9 cellular contexts compared by ENCODE assay signal in genomic region chr16:27242398-27242797, GRCh38. TPM values are rescaled to one million over a fixed set of nuclear protein-coding genes. Genes with fewer than 3 reads are reported as not detected.
DNase-seq lines count a peak whose midpoint lies in the region; ATAC-seq and TF ChIP-seq lines count a peak whose summit lies in the region.
"Had no signal": no experiment of that assay in that cellular context is flagged by ENCODE, and none has a peak within 500 bp of the region (broad histone marks: within the 10 kb centered on the region; RNA-seq: fewer than 3 reads in every experiment).

No MANE protein-coding gene starts in this region.

- peaks cover 72% of the 10 kb centered on the region for H3K4me1 Mint-ChIP-seq in chondrocyte (ENCODE audit: low read depth)
- peaks cover 55 to 61% of the 10 kb centered on the region in 2 donors for H3K4me1 Mint-ChIP-seq in natural killer cell treated with Interleukin-12 subunit alpha and Interleukin-12 subunit beta and Interleukin-15 and Interleukin-18, amount 100 ng/mL, for 72 hours (ENCODE audit: low read depth in 2 of 2)

- TF ChIP-seq CTCF in right atrium auricular region (IDR thresholded peaks at IDR 0.05): no peak
- TF ChIP-seq CTCF in chondrocyte (IDR thresholded peaks at IDR 0.05): no peak

- H3K36me3 ChIP-seq in right atrium auricular region (no peaks in the 10 kb centered on the region), aorta (ENCODE audit: control insufficient read depth in 1 of 2, insufficient read depth in 2 of 2, low read length in 1 of 2) (no peaks in the 10 kb centered on the region)

- H3K27ac Mint-ChIP-seq in chondrocyte (ENCODE audit: unreplicated experiment): peak overlapping the region; percentile 99
- H3K27ac Mint-ChIP-seq in natural killer cell treated with Interleukin-12 subunit alpha and Interleukin-12 subunit beta and Interleukin-15 and Interleukin-18, amount 100 ng/mL, for 72 hours: peak overlapping the region; percentile 85 to 93

- H3K27ac ChIP-seq in right atrium auricular region: peak overlapping the region; percentile 71 to 72
- peak overlapping the region; percentile 32 to 78 for H3K27ac ChIP-seq in aorta (ENCODE audit: low read depth in 1 of 2, low read length in 2 of 2)

- intact Hi-C loops in Right ventricle myocardium inferior (cut with DNase I) (loop anchor here (5.0 kb wide), 1 partner anchor 75 kb away; no protein-coding TSS in a partner anchor), aorta (cut with DNase I) (loop anchor here (5.0 kb wide), 2 partner anchors 70 to 75 kb away; partner anchors contain the start of gene IL4R (in 1 of the 2))

- H3K36me3 Mint-ChIP-seq in chondrocyte (ENCODE audit: low read depth): no peaks in the 10 kb centered on the region
- no peaks in the 10 kb centered on the region for H3K36me3 Mint-ChIP-seq in natural killer cell treated with Interleukin-12 subunit alpha and Interleukin-12 subunit beta and Interleukin-15 and Interleukin-18, amount 100 ng/mL, for 72 hours

- H3K27me3 Mint-ChIP-seq in chondrocyte (ENCODE audit: low read depth): no peaks in the 10 kb centered on the region
- no peaks in the 10 kb centered on the region for H3K27me3 Mint-ChIP-seq in natural killer cell treated with Interleukin-12 subunit alpha and Interleukin-12 subunit beta and Interleukin-15 and Interleukin-18, amount 100 ng/mL, for 72 hours

- H3K4me1 ChIP-seq in right atrium auricular region (peaks cover 0 to 75% of the 10 kb centered on the region in 2 donors), aorta (ENCODE audit: control insufficient read depth in 1 of 2, insufficient read depth in 2 of 2, low read length in 2 of 2) (peaks cover 7 to 10% of the 10 kb centered on the region in 2 donors)

- H3K9me3 Mint-ChIP-seq in chondrocyte (ENCODE audit: low read depth): no peaks in the 10 kb centered on the region
- no peaks in the 10 kb centered on the region for H3K9me3 Mint-ChIP-seq in natural killer cell treated with Interleukin-12 subunit alpha and Interleukin-12 subunit beta and Interleukin-15 and Interleukin-18, amount 100 ng/mL, for 72 hours

- H3K27me3 ChIP-seq in right atrium auricular region: no peaks in the 10 kb centered on the region
- H3K27me3 ChIP-seq in aorta (ENCODE audit: control insufficient read depth in 1 of 2, insufficient read depth in 2 of 2, low read length in 1 of 2): no peaks in the 10 kb centered on the region

- DNase-seq in right atrium auricular region (ENCODE audit: low spot score) (no peak), Right ventricle myocardium inferior (ENCODE audit: missing footprints) (no peak), chondrocyte (ENCODE audit: low spot score) (no peak), aorta (peak in 1 of 2 donors; percentile 12), amygdala (lab: John Stamatoyannopoulos, UW) (no peak), KG1 (lab: John Stamatoyannopoulos, UW) (no peak)
- no peak for DNase-seq in natural killer cell treated with Interleukin-12 subunit alpha and Interleukin-12 subunit beta and Interleukin-15 and Interleukin-18, amount 100 ng/mL, for 72 hours (ENCODE audit: low spot score)
- DNase-seq: NCI-H187 had no signal

- no peak for ATAC-seq in Right ventricle myocardium inferior
- ATAC-seq in natural killer cell treated with Interleukin-12 subunit alpha and Interleukin-12 subunit beta and Interleukin-15 and Interleukin-18, amount 100 ng/mL, for 72 hours: no peak
- ATAC-seq in aorta (ENCODE audit: low FRiP score): no peak
- no peak for ATAC-seq in GM18909 (IDR thresholded peaks at IDR 0.05; ENCODE audit: poor library complexity, unreplicated experiment)

- peak overlapping the region; percentile 60 for H3K4me3 Mint-ChIP-seq in chondrocyte (ENCODE audit: unreplicated experiment)
- peak overlapping the region; percentile 94 for H3K4me3 Mint-ChIP-seq in natural killer cell treated with Interleukin-12 subunit alpha and Interleukin-12 subunit beta and Interleukin-15 and Interleukin-18, amount 100 ng/mL, for 72 hours

- WGBS in aorta, 2 donors: 26 to 27% methylated on average over 2 of the region's 2 CpGs

- H3K9me3 ChIP-seq in right atrium auricular region (no peaks in the 10 kb centered on the region), aorta (ENCODE audit: control insufficient read depth, low read length) (no peaks in the 10 kb centered on the region)

- H3K4me3 ChIP-seq in right atrium auricular region: peak overlapping the region in 1 of 2 donors; percentile 6
- H3K4me3 ChIP-seq in aorta (ENCODE audit: low read length in 2 of 2): no peak overlapping the region

RNA-seq across cellular contexts. Expression of gene NSMCE1, which starts 26.2 kb away (rescaled TPM):
- 10 to 100 TPM; 24.0 to 35.8 TPM for total RNA-seq in right atrium auricular region
- 35.8 TPM for total RNA-seq in Right ventricle myocardium inferior
- total RNA-seq in chondrocyte: 19.6 to 23.2 TPM (median 21.2 TPM) in 3 replicates
- 10 to 100 TPM; 37.7 to 50.4 TPM for total RNA-seq in natural killer cell treated with Interleukin-12 subunit alpha and Interleukin-12 subunit beta and Interleukin-15 and Interleukin-18, amount 100 ng/mL, for 72 hours
- 10 to 100 TPM; 34.6 to 39.1 TPM for total RNA-seq in aorta
- polyA plus RNA-seq in aorta: 10 to 100 TPM; 71.0 to 74.2 TPM

RNA-seq across cellular contexts. Expression of gene KDM8, which starts 39.1 kb away (rescaled TPM):
- total RNA-seq in right atrium auricular region (1 to 10 TPM; 2.9 to 3.8 TPM), Right ventricle myocardium inferior (3.5 TPM), chondrocyte (4.4 to 9.3 TPM (median 5.6 TPM) in 3 replicates), aorta (1 to 10 TPM; 4.3 to 5.6 TPM)
- total RNA-seq in natural killer cell treated with Interleukin-12 subunit alpha and Interleukin-12 subunit beta and Interleukin-15 and Interleukin-18, amount 100 ng/mL, for 72 hours: 10 to 100 TPM in 1 of 2 donors, 1 to 10 TPM in 1; 7.3 to 12.0 TPM
- polyA plus RNA-seq in aorta: 1 to 10 TPM; 7.0 to 7.4 TPM
